Comparison of ENCODE assay signal across 8 cellular contexts in genomic region chr19:42596391-42597071, GRCh38. TPM values are rescaled to one million over a fixed set of nuclear protein-coding genes. Genes with fewer than 3 reads are reported as not detected.
DNase-seq lines count a peak whose midpoint lies in the region; ATAC-seq and TF ChIP-seq lines count a peak whose summit lies in the region.

No MANE protein-coding gene starts in this region.

- TF ChIP-seq EP300 in sigmoid colon (IDR thresholded peaks at IDR 0.05), result no peak

- H3K4me1 Mint-ChIP-seq in activated T-cell treated with anti-CD3 and anti-CD28 coated beads, Interleukin-2, amount 50 U/mL, for 24 hours (ENCODE audit: low read depth), result peaks cover 6% of the 10 kb centered on the region
- H3K4me1 Mint-ChIP-seq in glutamatergic neuron (ENCODE audit: low read depth, unreplicated experiment), result no peaks in the 10 kb centered on the region

- H3K4me3 ChIP-seq in sigmoid colon, result no peak overlapping the region

- intact Hi-C loops in sigmoid colon (cut with DNase I), result no loop called here

- DNase-seq in NCI-H1105 treated with DMSO at 0.1 percent for 48 hours (lab: John Stamatoyannopoulos, UW) (peak; percentile 6), NCI-H1105 (lab: John Stamatoyannopoulos, UW) (no peak), NCI-H146 treated with DMSO at 0.1 percent for 48 hours (lab: John Stamatoyannopoulos, UW; ENCODE audit: unreplicated experiment) (peak; percentile 4), glutamatergic neuron (peak; percentile 73), sigmoid colon (no peak)
- DNase-seq in activated T-cell treated with anti-CD3 and anti-CD28 coated beads, Interleukin-2, amount 50 U/mL, for 24 hours, result peak; percentile 69

- WGBS in sigmoid colon, 2 donors, result 11 to 17% methylated on average over 16 of the region's 16 CpGs

- H3K27me3 Mint-ChIP-seq in activated T-cell treated with anti-CD3 and anti-CD28 coated beads, Interleukin-2, amount 50 U/mL, for 24 hours, result peaks cover 29% of the 10 kb centered on the region
- H3K27me3 Mint-ChIP-seq in glutamatergic neuron (ENCODE audit: unreplicated experiment), result no peaks in the 10 kb centered on the region

- H3K27ac Mint-ChIP-seq in activated T-cell treated with anti-CD3 and anti-CD28 coated beads, Interleukin-2, amount 50 U/mL, for 24 hours, result no peak overlapping the region
- H3K27ac Mint-ChIP-seq in glutamatergic neuron (ENCODE audit: unreplicated experiment), result no peak overlapping the region

- H3K4me1 ChIP-seq in sigmoid colon, result no peaks in the 10 kb centered on the region

- H3K9me3 Mint-ChIP-seq in activated T-cell treated with anti-CD3 and anti-CD28 coated beads, Interleukin-2, amount 50 U/mL, for 24 hours, result no peaks in the 10 kb centered on the region
- H3K9me3 Mint-ChIP-seq in glutamatergic neuron (ENCODE audit: unreplicated experiment), result peaks cover 7% of the 10 kb centered on the region

- ATAC-seq in HG03520 (IDR thresholded peaks at IDR 0.05; ENCODE audit: unreplicated experiment), result no peak
- no peak for ATAC-seq in GM18520 (IDR thresholded peaks at IDR 0.05; ENCODE audit: unreplicated experiment)

- no peak for TF ChIP-seq POLR2A in sigmoid colon (IDR thresholded peaks at IDR 0.05)

- H3K36me3 ChIP-seq in sigmoid colon, result no peaks in the 10 kb centered on the region

- no peak overlapping the region for H3K27ac ChIP-seq in sigmoid colon

- no peak overlapping the region for H3K4me3 Mint-ChIP-seq in activated T-cell treated with anti-CD3 and anti-CD28 coated beads, Interleukin-2, amount 50 U/mL, for 24 hours
- H3K4me3 Mint-ChIP-seq in glutamatergic neuron (ENCODE audit: unreplicated experiment), result no peak overlapping the region

- H3K27me3 ChIP-seq in sigmoid colon, result peaks cover 0 to 7% (median 5%) of the 10 kb centered on the region in 3 donors

- TF ChIP-seq CTCF in glutamatergic neuron (IDR thresholded peaks at IDR 0.05; ENCODE audit: partially characterized antibody, unreplicated experiment) (peak; percentile 98), sigmoid colon (IDR thresholded peaks at IDR 0.05) (peak; percentile 14 to 89 (median 60))

- H3K9me3 ChIP-seq in sigmoid colon, result no peaks in the 10 kb centered on the region

- H3K36me3 Mint-ChIP-seq in activated T-cell treated with anti-CD3 and anti-CD28 coated beads, Interleukin-2, amount 50 U/mL, for 24 hours (ENCODE audit: low read depth), result no peaks in the 10 kb centered on the region
- H3K36me3 Mint-ChIP-seq in glutamatergic neuron (ENCODE audit: unreplicated experiment), result no peaks in the 10 kb centered on the region

RNA-seq across cellular contexts. Expression of gene CEACAM8, which starts 1.8 kb away (rescaled TPM):
- total RNA-seq in glutamatergic neuron (ENCODE audit: unreplicated experiment) (not detected), sigmoid colon (not detected)
- polyA plus RNA-seq in sigmoid colon, result under 1 TPM in 2 of 3 donors, not detected in 1; 0.69 to 0.76 TPM

Comparison
In these comparisons a context has a peak if more than half of its experiments do, and no peak if none do; other contexts are left out.
1. DNase-seq: peak in NCI-H1105 treated with DMSO at 0.1 percent for 48 hours (single experiment), NCI-H146 treated with DMSO at 0.1 percent for 48 hours (single experiment), activated T-cell treated with anti-CD3 and anti-CD28 coated beads, Interleukin-2, amount 50 U/mL, for 24 hours (single experiment) and glutamatergic neuron (single experiment); none in NCI-H1105 (single experiment) and sigmoid colon (single experiment).